ENCODE assay signal across 11 cellular contexts in the genomic region with DNA sequence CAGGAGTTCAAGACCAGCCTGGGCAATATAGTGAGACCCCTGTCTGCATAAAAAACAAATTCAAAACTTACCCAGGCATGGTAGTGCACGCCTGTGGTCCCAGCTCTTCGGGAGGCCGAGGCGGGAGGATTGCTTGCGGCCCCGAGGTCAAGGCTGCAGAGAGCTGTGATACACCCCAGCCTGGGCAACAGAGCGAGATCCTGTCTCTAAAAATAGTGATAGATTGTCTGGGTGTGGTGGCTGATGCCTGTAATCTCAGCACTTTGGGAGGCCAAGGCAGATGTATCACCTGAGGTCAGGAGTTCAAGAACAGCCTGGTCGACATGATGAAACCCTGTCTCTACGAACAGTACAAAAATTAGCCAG.
"Had no signal": no experiment of that assay in that cellular context is flagged by ENCODE, and none has a peak within 500 bp of the region (broad histone marks: within the 10 kb centered on the region; RNA-seq: fewer than 3 reads in every experiment).

No MANE protein-coding gene starts in this region.

- H3K27me3 ChIP-seq: ascending aorta, breast epithelium, ovary had no signal

- ATAC-seq: activated T-cell treated with anti-CD3 and anti-CD28 coated beads, Interleukin-2, amount 50 U/mL, for 4 hours; sciatic nerve had no signal

- H3K9me3 ChIP-seq: ascending aorta, breast epithelium, ovary had no signal

- H3K4me3 Mint-ChIP-seq: activated T-cell treated with anti-CD3 and anti-CD28 coated beads, Interleukin-2, amount 50 U/mL, for 4 hours had no signal

- H3K9me3 Mint-ChIP-seq: activated T-cell treated with anti-CD3 and anti-CD28 coated beads, Interleukin-2, amount 50 U/mL, for 4 hours had no signal

- DNase-seq: activated effector memory CD4-positive, alpha-beta T cell treated with anti-CD3 and anti-CD28 coated beads, Interleukin-2, amount 50 U/mL, for 16 hours; activated T-cell treated with anti-CD3 and anti-CD28 coated beads, Interleukin-2, amount 50 U/mL, for 4 hours; cerebellar nuclear complex; effector memory CD4-positive, alpha-beta T cell; foreskin melanocyte; mesendoderm; ovary; stimulated activated CD4-positive, alpha-beta T cell treated with anti-CD3 and anti-CD28 coated beads, Interleukin-1b, Interleukin-23, amount 100 ng/mL, for 48 hours had no signal

- H3K36me3 ChIP-seq: breast epithelium, ovary had no signal

- H3K27ac ChIP-seq: ascending aorta, breast epithelium, ovary had no signal

- H3K4me3 ChIP-seq: ascending aorta, breast epithelium, ovary had no signal
